1 cellular context compared by ENCODE assay signal in the genomic region with DNA sequence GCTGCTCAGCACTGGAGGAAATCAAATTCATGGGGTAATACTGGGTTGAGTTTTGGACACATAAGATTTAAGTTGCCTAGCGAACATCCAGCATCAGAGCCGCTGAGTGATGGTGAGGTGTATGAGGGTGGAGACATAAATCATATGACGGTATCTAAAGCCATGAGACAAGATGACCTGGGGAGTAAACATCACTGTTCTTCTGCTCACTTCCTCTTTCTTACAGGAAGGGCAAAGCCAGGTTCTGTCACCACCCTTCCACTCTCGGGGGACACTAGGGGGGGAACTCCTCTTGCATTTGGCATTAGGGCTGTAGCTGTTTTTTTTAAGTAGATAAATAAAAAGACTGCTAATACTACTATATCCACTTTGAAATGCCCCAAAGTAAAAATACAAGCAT.
A peak's percentile ranks its signal among the peaks of the same experiment; 100 is the strongest.
TF ChIP-seq lines count a peak whose summit lies in the region.

No MANE protein-coding gene starts in this region.

TF ChIP-seq in K562, 482 proteins besides CTCF, POLR2A, EP300 and RAD21:
- TF ChIP-seq FOXK2 (conservative IDR thresholded peaks at IDR 0.05 in 1 of 2, IDR thresholded peaks at IDR 0.05 in 1 of 2; ENCODE audit: low read depth in 2 of 2), result peak in 1 of 2 experiments; percentile 41; a peak in 1 of 4 replicates
- TF ChIP-seq FOXA3 (CRISPR knock-in tag; conservative IDR thresholded peaks at IDR 0.05 in 1 of 2, IDR thresholded peaks at IDR 0.05 in 1 of 2), result peak in 1 of 2 experiments; percentile 15; a peak in 1 of 4 replicates
- TF ChIP-seq, protein P1, sequence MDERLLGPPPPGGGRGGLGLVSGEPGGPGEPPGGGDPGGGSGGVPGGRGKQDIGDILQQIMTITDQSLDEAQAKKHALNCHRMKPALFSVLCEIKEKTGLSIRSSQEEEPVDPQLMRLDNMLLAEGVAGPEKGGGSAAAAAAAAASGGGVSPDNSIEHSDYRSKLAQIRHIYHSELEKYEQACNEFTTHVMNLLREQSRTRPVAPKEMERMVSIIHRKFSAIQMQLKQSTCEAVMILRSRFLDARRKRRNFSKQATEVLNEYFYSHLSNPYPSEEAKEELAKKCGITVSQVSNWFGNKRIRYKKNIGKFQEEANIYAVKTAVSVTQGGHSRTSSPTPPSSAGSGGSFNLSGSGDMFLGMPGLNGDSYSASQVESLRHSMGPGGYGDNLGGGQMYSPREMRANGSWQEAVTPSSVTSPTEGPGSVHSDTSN (CRISPR knock-in tag; IDR thresholded peaks at IDR 0.05; ENCODE audit: low read depth), result no peak
- TF ChIP-seq, protein P1 (tag; conservative IDR thresholded peaks at IDR 0.05; ENCODE audit: low read depth), result peak; percentile 89
- TF ChIP-seq, protein P2, sequence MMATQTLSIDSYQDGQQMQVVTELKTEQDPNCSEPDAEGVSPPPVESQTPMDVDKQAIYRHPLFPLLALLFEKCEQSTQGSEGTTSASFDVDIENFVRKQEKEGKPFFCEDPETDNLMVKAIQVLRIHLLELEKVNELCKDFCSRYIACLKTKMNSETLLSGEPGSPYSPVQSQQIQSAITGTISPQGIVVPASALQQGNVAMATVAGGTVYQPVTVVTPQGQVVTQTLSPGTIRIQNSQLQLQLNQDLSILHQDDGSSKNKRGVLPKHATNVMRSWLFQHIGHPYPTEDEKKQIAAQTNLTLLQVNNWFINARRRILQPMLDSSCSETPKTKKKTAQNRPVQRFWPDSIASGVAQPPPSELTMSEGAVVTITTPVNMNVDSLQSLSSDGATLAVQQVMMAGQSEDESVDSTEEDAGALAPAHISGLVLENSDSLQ (IDR thresholded peaks at IDR 0.05), result peak; percentile 85
- TF ChIP-seq SPI1 (IDR thresholded peaks at IDR 0.05; ENCODE audit: borderline replicate concordance, low read depth, low read length), result peak; percentile 98
- peak in 1 of 2 experiments; percentile 35; a peak in 1 of 4 replicates for TF ChIP-seq RCOR1 (IDR thresholded peaks at IDR 0.05; ENCODE audit: borderline replicate concordance in 1 of 2, low read depth in 2 of 2, low read length in 2 of 2)
- TF ChIP-seq MEIS2 (IDR thresholded peaks at IDR 0.05; ENCODE audit: partially characterized antibody), result peak; percentile 95
- TF ChIP-seq CTBP1 (IDR thresholded peaks at IDR 0.05; ENCODE audit: borderline replicate concordance), result peak; percentile 84
- TF ChIP-seq HNRNPLL (IDR thresholded peaks at IDR 0.05; ENCODE audit: low read depth, low read length, poor library complexity, severe bottlenecking), result no peak
- no peak for TF ChIP-seq JUND (IDR thresholded peaks at IDR 0.05; ENCODE audit: borderline replicate concordance, low read depth, low read length)
- peak; percentile 47; the same call in 1 of the 3 replicates for TF ChIP-seq JUND (tag; IDR thresholded peaks at IDR 0.05; ENCODE audit: borderline replicate concordance, low read depth, low read length)
- TF ChIP-seq, protein P3, sequence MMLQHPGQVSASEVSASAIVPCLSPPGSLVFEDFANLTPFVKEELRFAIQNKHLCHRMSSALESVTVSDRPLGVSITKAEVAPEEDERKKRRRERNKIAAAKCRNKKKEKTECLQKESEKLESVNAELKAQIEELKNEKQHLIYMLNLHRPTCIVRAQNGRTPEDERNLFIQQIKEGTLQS (IDR thresholded peaks at IDR 0.05), result no peak
- TF ChIP-seq, protein P3 (CRISPR knock-in tag; conservative IDR thresholded peaks at IDR 0.05), result no peak
